Comparison of ENCODE assay signal across 21 cellular contexts in genomic region chr2:257842-258241, GRCh38. TPM values are rescaled to one million over a fixed set of nuclear protein-coding genes. Genes with fewer than 3 reads are reported as not detected.
"Had no signal": no experiment of that assay in that cellular context is flagged by ENCODE, and none has a peak within 500 bp of the region (broad histone marks: within the 10 kb centered on the region; RNA-seq: fewer than 3 reads in every experiment).

No MANE protein-coding gene starts in this region.

- H3K27ac ChIP-seq: HL-60, SJCRH30 had no signal

- H3K4me3 ChIP-seq: MG63, SJCRH30 had no signal

- H3K4me1 ChIP-seq: SJCRH30 had no signal

- H3K9me3 ChIP-seq: SJCRH30 had no signal

- DNase-seq: Karpas-422, KG1, MG63, NCI-H1092, NCI-H1105 treated with DMSO at 0.1 percent for 48 hours, NCI-H1417 treated with DMSO at 0.1 percent for 48 hours, NCI-H146, NCI-H1694 treated with DMSO at 0.1 percent for 48 hours, NCI-H1930, NCI-H2081, NCI-H2107, NCI-H2227 treated with DMSO at 0.1 percent for 48 hours, NCI-H524, NCI-H526 treated with DMSO at 0.1 percent for 48 hours, NCI-H748 treated with DMSO at 0.1 percent for 48 hours, SHP77 treated with DMSO at 0.1 percent for 48 hours, SJCRH30 had no signal

- H3K27me3 ChIP-seq: MG63, SJCRH30 had no signal

- H3K36me3 ChIP-seq: SJCRH30 had no signal

- ATAC-seq: Right ventricle myocardium inferior, SK-N-SH treated with all-trans-retinoic acid at 6 μM for 48 hours had no signal

RNA-seq across cellular contexts. Expression of gene ALKAL2, which starts 30.0 kb away (rescaled TPM):
- total RNA-seq: NCI-H460 had no signal
